8 cellular contexts compared by ENCODE assay signal in genomic region chr11:112085822-112086421, GRCh38.
DNase-seq lines count a peak whose midpoint lies in the region; ATAC-seq and TF ChIP-seq lines count a peak whose summit lies in the region.

No MANE protein-coding gene starts in this region.

- H3K27me3 ChIP-seq in OCI-LY3 (ENCODE audit: low read depth, low read length) (no peaks in the 10 kb centered on the region), adipocyte (replicated peaks; ENCODE audit: control insufficient read depth, insufficient read depth, low read length) (no peaks in the 10 kb centered on the region), iPS-18a (ENCODE audit: control insufficient read depth, insufficient read depth, low read length) (no peaks in the 10 kb centered on the region)

- TF ChIP-seq CTCF in OCI-LY3 (IDR thresholded peaks at IDR 0.05; ENCODE audit: low read depth, low read length): no peak

- peak; percentile 32 for ATAC-seq in HG02798 (IDR thresholded peaks at IDR 0.05; ENCODE audit: poor library complexity, unreplicated experiment)

- H3K9ac ChIP-seq in OCI-LY3 (ENCODE audit: low read length): peak overlapping the region; percentile 94
- peak overlapping the region; percentile 98 for H3K9ac ChIP-seq in adipocyte (ENCODE audit: low read length)
- H3K9ac ChIP-seq in iPS-18a (ENCODE audit: low read length): peak overlapping the region; percentile 91

- H3K4me1 ChIP-seq in OCI-LY3 (ENCODE audit: low read length): peaks cover 16% of the 10 kb centered on the region
- H3K4me1 ChIP-seq in adipocyte (ENCODE audit: control insufficient read depth, insufficient read depth, low read length): peaks cover 62% of the 10 kb centered on the region
- H3K4me1 ChIP-seq in iPS-18a (ENCODE audit: control insufficient read depth, low read depth, low read length): no peaks in the 10 kb centered on the region

- H3K4me3 ChIP-seq in OCI-LY3 (ENCODE audit: low read length): peak overlapping the region; percentile 96
- H3K4me3 ChIP-seq in adipocyte (ENCODE audit: low read length): peak overlapping the region; percentile 98
- peak overlapping the region; percentile 80 for H3K4me3 ChIP-seq in iPS-18a (ENCODE audit: low read length)

- H3K79me2 ChIP-seq in OCI-LY3 (ENCODE audit: low read length): peaks cover 57% of the 10 kb centered on the region

- H3K4me2 ChIP-seq in OCI-LY3 (ENCODE audit: low read length): peak overlapping the region; percentile 83

- DNase-seq in activated CD8-positive, alpha-beta memory T cell treated with anti-CD3 and anti-CD28 coated beads for 48 hours (ENCODE audit: low read depth in 2 of 3, low spot score in 2 of 3): peak in 2 of 3 experiments; percentile 18
- no peak for DNase-seq in activated CD8-positive, alpha-beta memory T cell treated with anti-CD3 and anti-CD28 coated beads for 24 hours
- DNase-seq in adipocyte (ENCODE audit: low read depth) (peak; percentile 48), NCI-H1105 treated with DMSO at 0.1 percent for 48 hours (lab: John Stamatoyannopoulos, UW) (no peak)
- peak; percentile 41 for DNase-seq in stimulated activated CD4-positive, alpha-beta T cell treated with anti-CD3 and anti-CD28 coated beads, Interleukin-12 subunit alpha, Interleukin-12 subunit beta, amount 100 ng/mL, for 4 hours

- H2AFZ ChIP-seq in OCI-LY3 (ENCODE audit: low read depth, low read length): peak overlapping the region; percentile 72

- H3K36me3 ChIP-seq in OCI-LY3 (replicated peaks; ENCODE audit: low read depth, low read length): peaks cover 47% of the 10 kb centered on the region
- peaks cover 71% of the 10 kb centered on the region for H3K36me3 ChIP-seq in adipocyte (ENCODE audit: control insufficient read depth, insufficient read depth, low read length, severe bottlenecking)
- H3K36me3 ChIP-seq in iPS-18a (ENCODE audit: control insufficient read depth, low read depth, low read length): peaks cover 58% of the 10 kb centered on the region

- H3K27ac ChIP-seq in OCI-LY3 (ENCODE audit: low read length): peak overlapping the region; percentile 66
- H3K27ac ChIP-seq in iPS-18a (ENCODE audit: low read length): peak overlapping the region; percentile 31

- no peaks in the 10 kb centered on the region for H4K20me1 ChIP-seq in OCI-LY3 (ENCODE audit: insufficient read depth, low read length)

- H3K9me3 ChIP-seq in OCI-LY3 (ENCODE audit: insufficient read depth, low read length) (no peaks in the 10 kb centered on the region), adipocyte (ENCODE audit: control insufficient read depth, low read length) (no peaks in the 10 kb centered on the region), iPS-18a (ENCODE audit: control insufficient read depth, low read depth, low read length) (no peaks in the 10 kb centered on the region)

Comparison
In these comparisons a context has a peak if more than half of its experiments do, and no peak if none do; other contexts are left out.
1. DNase-seq: peak in activated CD8-positive, alpha-beta memory T cell treated with anti-CD3 and anti-CD28 coated beads for 48 hours (2 of 3), adipocyte (single experiment) and stimulated activated CD4-positive, alpha-beta T cell treated with anti-CD3 and anti-CD28 coated beads, Interleukin-12 subunit alpha, Interleukin-12 subunit beta, amount 100 ng/mL, for 4 hours (single experiment); none in activated CD8-positive, alpha-beta memory T cell treated with anti-CD3 and anti-CD28 coated beads for 24 hours (single experiment) and NCI-H1105 treated with DMSO at 0.1 percent for 48 hours (single experiment).
2. Peak in every context shown above with its lines, with median percentiles within 50 percentile points of each other: H3K4me3 ChIP-seq and H3K9ac ChIP-seq.